In genomic region chr12:92085040-92085439, GRCh38 we compare ENCODE assay signal across 14 cellular contexts.
DNase-seq lines count a peak whose midpoint lies in the region; ATAC-seq and TF ChIP-seq lines count a peak whose summit lies in the region.
"Had no signal": no experiment of that assay in that cellular context is flagged by ENCODE, and none has a peak within 500 bp of the region (broad histone marks: within the 10 kb centered on the region; RNA-seq: fewer than 3 reads in every experiment).

No MANE protein-coding gene starts in this region.

- dilution Hi-C loops in mammary epithelial cell (cut with HindIII; ENCODE audit: low sequenced_read_pairs), result no loop called here

- no peaks in the 10 kb centered on the region for H3K36me3 ChIP-seq in mammary epithelial cell (ENCODE audit: insufficient read depth, low read length)
- H3K36me3 ChIP-seq: uterus had no signal

- ATAC-seq in activated CD4-positive, alpha-beta T cell treated with anti-CD3 and anti-CD28 coated beads for 36 hours, result peak; percentile 83
- peak; percentile 47 for ATAC-seq in HG02798 (IDR thresholded peaks at IDR 0.05; ENCODE audit: poor library complexity, unreplicated experiment)
- no peak for ATAC-seq in T-helper 17 cell

- no peaks in the 10 kb centered on the region for H3K9me3 Mint-ChIP-seq in activated CD4-positive, alpha-beta T cell treated with anti-CD3 and anti-CD28 coated beads for 36 hours (ENCODE audit: low read depth)
- no peaks in the 10 kb centered on the region for H3K9me3 Mint-ChIP-seq in progenitor cell of endocrine pancreas (ENCODE audit: low read depth)
- H3K9me3 Mint-ChIP-seq in activated T-helper 2 cell treated with anti-CD3 and anti-CD28 coated beads, Interferon-gamma antibody, Interleukin-2, Interleukin-4, amounts not matched to agents 10 μg/mL and 5 μg/mL and 100 μg/mL, durations not matched to agents 14 hours and 24 hours and 36 hours, result no peaks in the 10 kb centered on the region
- H3K9me3 Mint-ChIP-seq: activated naive CD4-positive, alpha-beta T cell treated with anti-CD3 and anti-CD28 coated beads, Interleukin-2, amount 50 U/mL, for 24 hours; endodermal cell; stimulated activated naive CD8-positive, alpha-beta T cell treated with anti-CD3 and anti-CD28 coated beads, Interleukin-15, Interleukin-2, amounts not matched to agents 100 ng/mL and 50 ng/mL, for 24 hours had no signal

- POLR2A ChIA-PET in activated CD4-positive, alpha-beta T cell treated with anti-CD3 and anti-CD28 coated beads for 36 hours (lab: Charles Lee), result interaction anchor here (0.5 to 0.6 kb wide), 2 partner anchors 30 to 56 kb away, joined by 3 read pairs; no protein-coding TSS in a partner anchor

- H4K20me1 ChIP-seq in mammary epithelial cell (ENCODE audit: insufficient read depth, low read length), result no peaks in the 10 kb centered on the region

- no peaks in the 10 kb centered on the region for H3K9me3 ChIP-seq in T-helper 17 cell (ENCODE audit: control insufficient read depth, low read length, poor library complexity, severe bottlenecking)
- H3K9me3 ChIP-seq in mammary epithelial cell (replicated peaks; ENCODE audit: insufficient read depth, low read length), result no peaks in the 10 kb centered on the region
- H3K9me3 ChIP-seq: uterus had no signal

- 100% methylated on average over 1 of the region's 1 CpG for WGBS in mammary epithelial cell (ENCODE audit: low coverage, missing lambda C conversion rate)

- TF ChIP-seq CTCF in progenitor cell of endocrine pancreas (IDR thresholded peaks at IDR 0.05; ENCODE audit: unreplicated experiment), result no peak
- TF ChIP-seq CTCF in mammary epithelial cell (conservative IDR thresholded peaks at IDR 0.05 in 1 of 2, IDR thresholded peaks at IDR 0.05 in 1 of 2; ENCODE audit: extremely low read depth in 1 of 2, insufficient read depth in 1 of 2, low read depth in 1 of 2, low read length in 2 of 2), result no peak

- in situ Hi-C loops in mammary epithelial cell (cut with MboI; ENCODE audit: low sequenced_read_pairs in 2 of 2), result no loop called here

- H3K4me1 Mint-ChIP-seq in activated CD4-positive, alpha-beta T cell treated with anti-CD3 and anti-CD28 coated beads for 36 hours, result peaks cover 48% of the 10 kb centered on the region
- H3K4me1 Mint-ChIP-seq in T-helper 17 cell, result peaks cover 23% of the 10 kb centered on the region
- H3K4me1 Mint-ChIP-seq in progenitor cell of endocrine pancreas (ENCODE audit: low read depth), result peaks cover 36% of the 10 kb centered on the region
- peaks cover 34% of the 10 kb centered on the region for H3K4me1 Mint-ChIP-seq in activated T-helper 2 cell treated with anti-CD3 and anti-CD28 coated beads, Interferon-gamma antibody, Interleukin-2, Interleukin-4, amounts not matched to agents 10 μg/mL and 5 μg/mL and 100 μg/mL, durations not matched to agents 14 hours and 24 hours and 36 hours (ENCODE audit: low read depth)
- H3K4me1 Mint-ChIP-seq: endodermal cell had no signal

- peak; percentile 51 for DNase-seq in activated CD4-positive, alpha-beta T cell treated with anti-CD3 and anti-CD28 coated beads for 36 hours
- no peak for DNase-seq in activated CD4-positive, alpha-beta T cell treated with anti-CD3 and anti-CD28 coated beads for 48 hours
- no peak for DNase-seq in T-helper 17 cell
- DNase-seq in progenitor cell of endocrine pancreas (ENCODE audit: low spot score, unreplicated experiment), result no peak
- no peak for DNase-seq in NCI-H187 treated with DMSO at 0.1 percent for 48 hours (lab: John Stamatoyannopoulos, UW)
- no peak for DNase-seq in activated T-helper 2 cell treated with anti-CD3 and anti-CD28 coated beads, Interferon-gamma antibody, Interleukin-2, Interleukin-4, amounts not matched to agents 10 μg/mL and 5 μg/mL and 100 μg/mL, durations not matched to agents 14 hours and 24 hours and 36 hours (ENCODE audit: low spot score)
- DNase-seq in mammary epithelial cell, result no peak
- DNase-seq: endodermal cell, H7, uterus had no signal

- BruUV-seq in mammary epithelial cell (replicated peaks; lab: Mats Ljungman, UMichigan), result no TSS peak

- no peak overlapping the region for H2AFZ ChIP-seq in mammary epithelial cell (ENCODE audit: low read depth, low read length)

- no peak overlapping the region for H3K4me2 ChIP-seq in mammary epithelial cell (ENCODE audit: insufficient read depth, low read depth, low read length)

- H3K27ac Mint-ChIP-seq in activated CD4-positive, alpha-beta T cell treated with anti-CD3 and anti-CD28 coated beads for 36 hours, result peak overlapping the region; percentile 47
- peak overlapping the region; percentile 21 for H3K27ac Mint-ChIP-seq in T-helper 17 cell
- peak overlapping the region; percentile 87 for H3K27ac Mint-ChIP-seq in progenitor cell of endocrine pancreas
- no peak overlapping the region for H3K27ac Mint-ChIP-seq in activated T-helper 2 cell treated with anti-CD3 and anti-CD28 coated beads, Interferon-gamma antibody, Interleukin-2, Interleukin-4, amounts not matched to agents 10 μg/mL and 5 μg/mL and 100 μg/mL, durations not matched to agents 14 hours and 24 hours and 36 hours
- H3K27ac Mint-ChIP-seq: activated naive CD4-positive, alpha-beta T cell treated with anti-CD3 and anti-CD28 coated beads, Interleukin-2, amount 50 U/mL, for 24 hours; endodermal cell; stimulated activated naive CD8-positive, alpha-beta T cell treated with anti-CD3 and anti-CD28 coated beads, Interleukin-15, Interleukin-2, amounts not matched to agents 100 ng/mL and 50 ng/mL, for 24 hours had no signal

- no peak overlapping the region for H3K9ac ChIP-seq in mammary epithelial cell (ENCODE audit: insufficient read depth, low read length)

- H3K27ac ChIP-seq in mammary epithelial cell (ENCODE audit: insufficient read depth, low read depth, low read length), result no peak overlapping the region
- H3K27ac ChIP-seq: SK-N-MC, uterus had no signal

- H3K79me2 ChIP-seq in mammary epithelial cell (ENCODE audit: insufficient read depth, low read length), result no peaks in the 10 kb centered on the region

- no peak overlapping the region for H3K4me3 ChIP-seq in mammary epithelial cell (replicated peaks in 1 of 3; ENCODE audit: insufficient read depth in 1 of 3, low read depth in 2 of 3, low read length in 3 of 3)
- H3K4me3 ChIP-seq: SK-N-MC, uterus had no signal

- intact Hi-C loops in activated CD4-positive, alpha-beta T cell treated with anti-CD3 and anti-CD28 coated beads for 36 hours (cut with DNase I, micrococcal nuclease), result no loop called here
- intact Hi-C loops in activated T-helper 2 cell treated with anti-CD3 and anti-CD28 coated beads, Interferon-gamma antibody, Interleukin-2, Interleukin-4, amounts not matched to agents 10 μg/mL and 5 μg/mL and 100 μg/mL, durations not matched to agents 14 hours and 24 hours and 36 hours (cut with micrococcal nuclease), result no loop called here
- intact Hi-C loops in mammary epithelial cell (cut with micrococcal nuclease), result no loop called here

- no peak overlapping the region for H3K4me3 Mint-ChIP-seq in activated CD4-positive, alpha-beta T cell treated with anti-CD3 and anti-CD28 coated beads for 36 hours
- no peak overlapping the region for H3K4me3 Mint-ChIP-seq in T-helper 17 cell
- H3K4me3 Mint-ChIP-seq in progenitor cell of endocrine pancreas (ENCODE audit: low read depth), result peak overlapping the region; percentile 56
- no peak overlapping the region for H3K4me3 Mint-ChIP-seq in activated T-helper 2 cell treated with anti-CD3 and anti-CD28 coated beads, Interferon-gamma antibody, Interleukin-2, Interleukin-4, amounts not matched to agents 10 μg/mL and 5 μg/mL and 100 μg/mL, durations not matched to agents 14 hours and 24 hours and 36 hours (ENCODE audit: low read depth)
- H3K4me3 Mint-ChIP-seq: activated naive CD4-positive, alpha-beta T cell treated with anti-CD3 and anti-CD28 coated beads, Interleukin-2, amount 50 U/mL, for 24 hours; endodermal cell; stimulated activated naive CD8-positive, alpha-beta T cell treated with anti-CD3 and anti-CD28 coated beads, Interleukin-15, Interleukin-2, amounts not matched to agents 100 ng/mL and 50 ng/mL, for 24 hours had no signal

- H3K4me1 ChIP-seq in mammary epithelial cell (ENCODE audit: insufficient read depth, low read length), result peaks cover 14% of the 10 kb centered on the region
- H3K4me1 ChIP-seq: uterus had no signal

- H3K27me3 Mint-ChIP-seq in activated CD4-positive, alpha-beta T cell treated with anti-CD3 and anti-CD28 coated beads for 36 hours, result no peaks in the 10 kb centered on the region
- H3K27me3 Mint-ChIP-seq in T-helper 17 cell (no peaks in the 10 kb centered on the region), progenitor cell of endocrine pancreas (no peaks in the 10 kb centered on the region)
- H3K27me3 Mint-ChIP-seq in activated T-helper 2 cell treated with anti-CD3 and anti-CD28 coated beads, Interferon-gamma antibody, Interleukin-2, Interleukin-4, amounts not matched to agents 10 μg/mL and 5 μg/mL and 100 μg/mL, durations not matched to agents 14 hours and 24 hours and 36 hours (ENCODE audit: low read depth), result no peaks in the 10 kb centered on the region
- H3K27me3 Mint-ChIP-seq: activated naive CD4-positive, alpha-beta T cell treated with anti-CD3 and anti-CD28 coated beads, Interleukin-2, amount 50 U/mL, for 24 hours; stimulated activated naive CD8-positive, alpha-beta T cell treated with anti-CD3 and anti-CD28 coated beads, Interleukin-15, Interleukin-2, amounts not matched to agents 100 ng/mL and 50 ng/mL, for 24 hours had no signal

- no peaks in the 10 kb centered on the region for H3K27me3 ChIP-seq in mammary epithelial cell (ENCODE audit: insufficient read depth, low read length)
- H3K27me3 ChIP-seq: uterus had no signal

- peaks cover 5% of the 10 kb centered on the region for H3K36me3 Mint-ChIP-seq in activated CD4-positive, alpha-beta T cell treated with anti-CD3 and anti-CD28 coated beads for 36 hours (ENCODE audit: low read depth)
- peaks cover 3% of the 10 kb centered on the region for H3K36me3 Mint-ChIP-seq in T-helper 17 cell (ENCODE audit: low read depth)
- no peaks in the 10 kb centered on the region for H3K36me3 Mint-ChIP-seq in progenitor cell of endocrine pancreas (ENCODE audit: insufficient read depth)
- H3K36me3 Mint-ChIP-seq in activated T-helper 2 cell treated with anti-CD3 and anti-CD28 coated beads, Interferon-gamma antibody, Interleukin-2, Interleukin-4, amounts not matched to agents 10 μg/mL and 5 μg/mL and 100 μg/mL, durations not matched to agents 14 hours and 24 hours and 36 hours (ENCODE audit: low read depth), result peaks cover 3% of the 10 kb centered on the region

- CTCF ChIA-PET in activated CD4-positive, alpha-beta T cell treated with anti-CD3 and anti-CD28 coated beads for 36 hours (lab: Charles Lee), result no interaction called here
- CTCF ChIA-PET in mammary epithelial cell (lab: Charles Lee; ENCODE audit: low non-redundant PET), result no interaction called here
